1 cellular context compared by ENCODE assay signal in the genomic region with DNA sequence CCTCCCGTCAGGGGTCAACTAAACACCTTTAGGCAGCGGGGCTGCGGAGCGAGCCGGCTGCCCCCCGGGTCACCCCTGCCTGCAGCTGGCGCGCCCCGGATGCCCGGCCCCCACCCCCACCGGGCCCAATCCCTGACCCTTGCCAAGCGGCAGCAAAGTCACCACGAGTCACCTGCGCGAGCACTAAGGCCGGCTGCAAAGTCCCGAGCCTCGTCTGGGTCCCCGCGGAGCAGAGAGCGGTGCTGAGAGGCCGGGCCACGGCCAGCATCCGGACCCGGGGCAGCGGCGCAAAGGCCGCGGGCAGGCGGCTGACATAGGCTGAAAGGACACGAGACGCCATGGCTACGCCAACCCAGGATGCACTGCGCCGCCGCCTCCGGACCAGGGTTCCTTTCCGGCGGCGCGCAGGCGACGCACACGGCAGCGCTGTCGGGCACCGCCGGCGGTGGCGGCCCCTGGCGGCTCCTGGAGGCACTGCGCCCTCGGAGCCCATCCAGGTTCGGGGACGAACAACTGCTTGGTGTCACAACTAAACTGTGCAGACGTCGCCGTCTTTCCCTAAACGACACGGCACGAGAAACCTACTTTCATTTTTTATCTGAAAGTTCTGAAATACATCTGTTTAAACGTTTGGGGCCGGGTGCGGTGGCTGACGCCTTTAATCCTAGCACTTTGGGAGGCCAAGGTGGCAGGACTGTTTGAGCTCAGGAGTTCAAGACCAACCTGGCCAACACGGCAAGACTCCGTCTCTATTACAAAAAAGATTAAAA.
TF ChIP-seq lines count a peak whose summit lies in the region.

A gene (minus strand): TSS at position 366 of the 770 bp plus-strand sequence. CDS start 26 bp downstream, at position 340.

TF ChIP-seq in K562, 482 proteins besides CTCF, POLR2A, EP300 and RAD21 (continued from another document and continues in another):
- TF ChIP-seq CEBPG (CRISPR knock-in tag; IDR thresholded peaks at IDR 0.05) = peak; percentile 36; the same call in 1 of the 2 replicates
- no peak; a peak in 1 of 4 replicates for TF ChIP-seq CEBPG (tag; conservative IDR thresholded peaks at IDR 0.05 in 1 of 2, IDR thresholded peaks at IDR 0.05 in 1 of 2)
- 0 out of 2 replicates have a peak, but pooled peaks have one; percentile 7 for TF ChIP-seq CBFA2T3 (IDR thresholded peaks at IDR 0.05)
- peak; percentile 88 for TF ChIP-seq CCNT2 (IDR thresholded peaks at IDR 0.05; ENCODE audit: borderline replicate concordance, extremely low read depth, insufficient read length, low read depth, low read length)
- TF ChIP-seq SREBF2 (CRISPR knock-in tag; IDR thresholded peaks at IDR 0.05) = no peak
- TF ChIP-seq, protein P1, sequence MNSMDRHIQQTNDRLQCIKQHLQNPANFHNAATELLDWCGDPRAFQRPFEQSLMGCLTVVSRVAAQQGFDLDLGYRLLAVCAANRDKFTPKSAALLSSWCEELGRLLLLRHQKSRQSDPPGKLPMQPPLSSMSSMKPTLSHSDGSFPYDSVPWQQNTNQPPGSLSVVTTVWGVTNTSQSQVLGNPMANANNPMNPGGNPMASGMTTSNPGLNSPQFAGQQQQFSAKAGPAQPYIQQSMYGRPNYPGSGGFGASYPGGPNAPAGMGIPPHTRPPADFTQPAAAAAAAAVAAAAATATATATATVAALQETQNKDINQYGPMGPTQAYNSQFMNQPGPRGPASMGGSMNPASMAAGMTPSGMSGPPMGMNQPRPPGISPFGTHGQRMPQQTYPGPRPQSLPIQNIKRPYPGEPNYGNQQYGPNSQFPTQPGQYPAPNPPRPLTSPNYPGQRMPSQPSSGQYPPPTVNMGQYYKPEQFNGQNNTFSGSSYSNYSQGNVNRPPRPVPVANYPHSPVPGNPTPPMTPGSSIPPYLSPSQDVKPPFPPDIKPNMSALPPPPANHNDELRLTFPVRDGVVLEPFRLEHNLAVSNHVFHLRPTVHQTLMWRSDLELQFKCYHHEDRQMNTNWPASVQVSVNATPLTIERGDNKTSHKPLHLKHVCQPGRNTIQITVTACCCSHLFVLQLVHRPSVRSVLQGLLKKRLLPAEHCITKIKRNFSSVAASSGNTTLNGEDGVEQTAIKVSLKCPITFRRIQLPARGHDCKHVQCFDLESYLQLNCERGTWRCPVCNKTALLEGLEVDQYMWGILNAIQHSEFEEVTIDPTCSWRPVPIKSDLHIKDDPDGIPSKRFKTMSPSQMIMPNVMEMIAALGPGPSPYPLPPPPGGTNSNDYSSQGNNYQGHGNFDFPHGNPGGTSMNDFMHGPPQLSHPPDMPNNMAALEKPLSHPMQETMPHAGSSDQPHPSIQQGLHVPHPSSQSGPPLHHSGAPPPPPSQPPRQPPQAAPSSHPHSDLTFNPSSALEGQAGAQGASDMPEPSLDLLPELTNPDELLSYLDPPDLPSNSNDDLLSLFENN (IDR thresholded peaks at IDR 0.05; ENCODE audit: low read depth in 2 of 2, low read length in 2 of 2) = no peak
- TF ChIP-seq ILF3 (IDR thresholded peaks at IDR 0.05; ENCODE audit: borderline replicate concordance) = no peak; the same call in 1 of the 2 replicates
- TF ChIP-seq, protein P2, sequence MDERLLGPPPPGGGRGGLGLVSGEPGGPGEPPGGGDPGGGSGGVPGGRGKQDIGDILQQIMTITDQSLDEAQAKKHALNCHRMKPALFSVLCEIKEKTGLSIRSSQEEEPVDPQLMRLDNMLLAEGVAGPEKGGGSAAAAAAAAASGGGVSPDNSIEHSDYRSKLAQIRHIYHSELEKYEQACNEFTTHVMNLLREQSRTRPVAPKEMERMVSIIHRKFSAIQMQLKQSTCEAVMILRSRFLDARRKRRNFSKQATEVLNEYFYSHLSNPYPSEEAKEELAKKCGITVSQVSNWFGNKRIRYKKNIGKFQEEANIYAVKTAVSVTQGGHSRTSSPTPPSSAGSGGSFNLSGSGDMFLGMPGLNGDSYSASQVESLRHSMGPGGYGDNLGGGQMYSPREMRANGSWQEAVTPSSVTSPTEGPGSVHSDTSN (CRISPR knock-in tag; IDR thresholded peaks at IDR 0.05; ENCODE audit: low read depth) = no peak
- TF ChIP-seq, protein P2 (tag; conservative IDR thresholded peaks at IDR 0.05; ENCODE audit: low read depth) = no peak
- no peak for TF ChIP-seq CBX2 (IDR thresholded peaks at IDR 0.05; ENCODE audit: insufficient read depth, low read length, poor library complexity, severe bottlenecking)
- TF ChIP-seq KLF10 (CRISPR knock-in tag; IDR thresholded peaks at IDR 0.05) = no peak
- TF ChIP-seq NR2F6 (CRISPR knock-in tag; IDR thresholded peaks at IDR 0.05) = no peak
- peak; percentile 53 to 63; a peak in 2 of 4 replicates for TF ChIP-seq MAZ (CRISPR knock-in tag; conservative IDR thresholded peaks at IDR 0.05 in 1 of 2, IDR thresholded peaks at IDR 0.05 in 1 of 2)
- TF ChIP-seq, protein P3, sequence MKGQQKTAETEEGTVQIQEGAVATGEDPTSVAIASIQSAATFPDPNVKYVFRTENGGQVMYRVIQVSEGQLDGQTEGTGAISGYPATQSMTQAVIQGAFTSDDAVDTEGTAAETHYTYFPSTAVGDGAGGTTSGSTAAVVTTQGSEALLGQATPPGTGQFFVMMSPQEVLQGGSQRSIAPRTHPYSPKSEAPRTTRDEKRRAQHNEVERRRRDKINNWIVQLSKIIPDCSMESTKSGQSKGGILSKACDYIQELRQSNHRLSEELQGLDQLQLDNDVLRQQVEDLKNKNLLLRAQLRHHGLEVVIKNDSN (CRISPR knock-in tag; IDR thresholded peaks at IDR 0.05) = peak; percentile 13; the same call in 1 of the 2 replicates
- no peak for TF ChIP-seq ZFP36 (IDR thresholded peaks at IDR 0.05; ENCODE audit: low read depth, low read length, partially characterized antibody)
- peak; percentile 64 for TF ChIP-seq ELF1 (tag; IDR thresholded peaks at IDR 0.05)
- TF ChIP-seq C11orf30 (IDR thresholded peaks at IDR 0.05; ENCODE audit: low read depth) = peak; percentile 96
- no peak for TF ChIP-seq ZNF212 (CRISPR knock-in tag; IDR thresholded peaks at IDR 0.05)
- peak; percentile 73; the same call in 1 of the 2 replicates for TF ChIP-seq NBN (IDR thresholded peaks at IDR 0.05; ENCODE audit: low read depth)
- peak; percentile 23; the same call in 1 of the 2 replicates for TF ChIP-seq TRIM28 (IDR thresholded peaks at IDR 0.05)
- TF ChIP-seq ZNF311 (CRISPR knock-in tag; IDR thresholded peaks at IDR 0.05) = no peak
- peak; percentile 90 for TF ChIP-seq EP400 (IDR thresholded peaks at IDR 0.05)
- peak; percentile 89 for TF ChIP-seq POLR2G (IDR thresholded peaks at IDR 0.05; ENCODE audit: low read depth, low read length)
- TF ChIP-seq, protein P4, sequence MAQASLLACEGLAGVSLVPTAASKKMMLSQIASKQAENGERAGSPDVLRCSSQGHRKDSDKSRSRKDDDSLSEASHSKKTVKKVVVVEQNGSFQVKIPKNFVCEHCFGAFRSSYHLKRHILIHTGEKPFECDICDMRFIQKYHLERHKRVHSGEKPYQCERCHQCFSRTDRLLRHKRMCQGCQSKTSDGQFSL (CRISPR knock-in tag; IDR thresholded peaks at IDR 0.05) = 0 out of 2 replicates have a peak, but pooled peaks have one; percentile 8
- TF ChIP-seq, protein P4 (tag; IDR thresholded peaks at IDR 0.05) = no peak
- peak; percentile 87 for TF ChIP-seq SUPT5H (IDR thresholded peaks at IDR 0.05)
- TF ChIP-seq MECOM (CRISPR knock-in tag; IDR thresholded peaks at IDR 0.05) = no peak
- TF ChIP-seq OTX1 (CRISPR knock-in tag; IDR thresholded peaks at IDR 0.05) = no peak
- TF ChIP-seq PHF20 (IDR thresholded peaks at IDR 0.05; ENCODE audit: partially characterized antibody) = peak; percentile 85
- TF ChIP-seq, protein P5, sequence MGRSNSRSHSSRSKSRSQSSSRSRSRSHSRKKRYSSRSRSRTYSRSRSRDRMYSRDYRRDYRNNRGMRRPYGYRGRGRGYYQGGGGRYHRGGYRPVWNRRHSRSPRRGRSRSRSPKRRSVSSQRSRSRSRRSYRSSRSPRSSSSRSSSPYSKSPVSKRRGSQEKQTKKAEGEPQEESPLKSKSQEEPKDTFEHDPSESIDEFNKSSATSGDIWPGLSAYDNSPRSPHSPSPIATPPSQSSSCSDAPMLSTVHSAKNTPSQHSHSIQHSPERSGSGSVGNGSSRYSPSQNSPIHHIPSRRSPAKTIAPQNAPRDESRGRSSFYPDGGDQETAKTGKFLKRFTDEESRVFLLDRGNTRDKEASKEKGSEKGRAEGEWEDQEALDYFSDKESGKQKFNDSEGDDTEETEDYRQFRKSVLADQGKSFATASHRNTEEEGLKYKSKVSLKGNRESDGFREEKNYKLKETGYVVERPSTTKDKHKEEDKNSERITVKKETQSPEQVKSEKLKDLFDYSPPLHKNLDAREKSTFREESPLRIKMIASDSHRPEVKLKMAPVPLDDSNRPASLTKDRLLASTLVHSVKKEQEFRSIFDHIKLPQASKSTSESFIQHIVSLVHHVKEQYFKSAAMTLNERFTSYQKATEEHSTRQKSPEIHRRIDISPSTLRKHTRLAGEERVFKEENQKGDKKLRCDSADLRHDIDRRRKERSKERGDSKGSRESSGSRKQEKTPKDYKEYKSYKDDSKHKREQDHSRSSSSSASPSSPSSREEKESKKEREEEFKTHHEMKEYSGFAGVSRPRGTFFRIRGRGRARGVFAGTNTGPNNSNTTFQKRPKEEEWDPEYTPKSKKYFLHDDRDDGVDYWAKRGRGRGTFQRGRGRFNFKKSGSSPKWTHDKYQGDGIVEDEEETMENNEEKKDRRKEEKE (IDR thresholded peaks at IDR 0.05; ENCODE audit: borderline replicate concordance in 1 of 2, control insufficient read depth in 1 of 2, low read depth in 2 of 2, low read length in 1 of 2) = 0 out of 4 replicates have a peak, but pooled peaks of 1 of the 2 experiments have one; percentile 24
- TF ChIP-seq EGR1 (conservative IDR thresholded peaks at IDR 0.05) = peak; percentile 73
- peak; percentile 75; the same call in 1 of the 2 replicates for TF ChIP-seq ETV5 (CRISPR knock-in tag; IDR thresholded peaks at IDR 0.05; ENCODE audit: low read depth)
- TF ChIP-seq CBX3 (IDR thresholded peaks at IDR 0.05; ENCODE audit: borderline replicate concordance in 1 of 2, low read length in 2 of 2) = 0 out of 3 replicates have a peak, but pooled peaks of 1 of the 2 experiments have one; percentile 55
- peak; percentile 88 for TF ChIP-seq GABPA (tag; conservative IDR thresholded peaks at IDR 0.05; ENCODE audit: low read depth)
- peak; percentile 30; the same call in 1 of the 2 replicates for TF ChIP-seq NCOR1 (IDR thresholded peaks at IDR 0.05)
- TF ChIP-seq NONO (IDR thresholded peaks at IDR 0.05; ENCODE audit: low read depth in 2 of 2, low read length in 1 of 2) = peak in 1 of 2 experiments; percentile 76; a peak in 1 of 4 replicates
- no peak for TF ChIP-seq BMI1 (IDR thresholded peaks at IDR 0.05; ENCODE audit: low read length)
- TF ChIP-seq, protein P6, sequence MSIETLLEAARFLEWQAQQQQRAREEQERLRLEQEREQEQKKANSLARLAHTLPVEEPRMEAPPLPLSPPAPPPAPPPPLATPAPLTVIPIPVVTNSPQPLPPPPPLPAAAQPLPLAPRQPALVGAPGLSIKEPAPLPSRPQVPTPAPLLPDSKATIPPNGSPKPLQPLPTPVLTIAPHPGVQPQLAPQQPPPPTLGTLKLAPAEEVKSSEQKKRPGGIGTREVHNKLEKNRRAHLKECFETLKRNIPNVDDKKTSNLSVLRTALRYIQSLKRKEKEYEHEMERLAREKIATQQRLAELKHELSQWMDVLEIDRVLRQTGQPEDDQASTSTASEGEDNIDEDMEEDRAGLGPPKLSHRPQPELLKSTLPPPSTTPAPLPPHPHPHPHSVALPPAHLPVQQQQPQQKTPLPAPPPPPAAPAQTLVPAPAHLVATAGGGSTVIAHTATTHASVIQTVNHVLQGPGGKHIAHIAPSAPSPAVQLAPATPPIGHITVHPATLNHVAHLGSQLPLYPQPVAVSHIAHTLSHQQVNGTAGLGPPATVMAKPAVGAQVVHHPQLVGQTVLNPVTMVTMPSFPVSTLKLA (conservative IDR thresholded peaks at IDR 0.05) = peak; percentile 78 to 90
- TF ChIP-seq POLR2AphosphoS5 (IDR thresholded peaks at IDR 0.05; ENCODE audit: control insufficient read depth, insufficient read depth, low read depth, low read length) = peak; percentile 57
- TF ChIP-seq, protein P7, sequence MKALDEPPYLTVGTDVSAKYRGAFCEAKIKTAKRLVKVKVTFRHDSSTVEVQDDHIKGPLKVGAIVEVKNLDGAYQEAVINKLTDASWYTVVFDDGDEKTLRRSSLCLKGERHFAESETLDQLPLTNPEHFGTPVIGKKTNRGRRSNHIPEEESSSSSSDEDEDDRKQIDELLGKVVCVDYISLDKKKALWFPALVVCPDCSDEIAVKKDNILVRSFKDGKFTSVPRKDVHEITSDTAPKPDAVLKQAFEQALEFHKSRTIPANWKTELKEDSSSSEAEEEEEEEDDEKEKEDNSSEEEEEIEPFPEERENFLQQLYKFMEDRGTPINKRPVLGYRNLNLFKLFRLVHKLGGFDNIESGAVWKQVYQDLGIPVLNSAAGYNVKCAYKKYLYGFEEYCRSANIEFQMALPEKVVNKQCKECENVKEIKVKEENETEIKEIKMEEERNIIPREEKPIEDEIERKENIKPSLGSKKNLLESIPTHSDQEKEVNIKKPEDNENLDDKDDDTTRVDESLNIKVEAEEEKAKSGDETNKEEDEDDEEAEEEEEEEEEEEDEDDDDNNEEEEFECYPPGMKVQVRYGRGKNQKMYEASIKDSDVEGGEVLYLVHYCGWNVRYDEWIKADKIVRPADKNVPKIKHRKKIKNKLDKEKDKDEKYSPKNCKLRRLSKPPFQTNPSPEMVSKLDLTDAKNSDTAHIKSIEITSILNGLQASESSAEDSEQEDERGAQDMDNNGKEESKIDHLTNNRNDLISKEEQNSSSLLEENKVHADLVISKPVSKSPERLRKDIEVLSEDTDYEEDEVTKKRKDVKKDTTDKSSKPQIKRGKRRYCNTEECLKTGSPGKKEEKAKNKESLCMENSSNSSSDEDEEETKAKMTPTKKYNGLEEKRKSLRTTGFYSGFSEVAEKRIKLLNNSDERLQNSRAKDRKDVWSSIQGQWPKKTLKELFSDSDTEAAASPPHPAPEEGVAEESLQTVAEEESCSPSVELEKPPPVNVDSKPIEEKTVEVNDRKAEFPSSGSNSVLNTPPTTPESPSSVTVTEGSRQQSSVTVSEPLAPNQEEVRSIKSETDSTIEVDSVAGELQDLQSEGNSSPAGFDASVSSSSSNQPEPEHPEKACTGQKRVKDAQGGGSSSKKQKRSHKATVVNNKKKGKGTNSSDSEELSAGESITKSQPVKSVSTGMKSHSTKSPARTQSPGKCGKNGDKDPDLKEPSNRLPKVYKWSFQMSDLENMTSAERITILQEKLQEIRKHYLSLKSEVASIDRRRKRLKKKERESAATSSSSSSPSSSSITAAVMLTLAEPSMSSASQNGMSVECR (CRISPR knock-in tag; IDR thresholded peaks at IDR 0.05) = peak; percentile 65; the same call in 1 of the 2 replicates
- no peak for TF ChIP-seq CC2D1A (IDR thresholded peaks at IDR 0.05)
- peak; percentile 72; the same call in 1 of the 2 replicates for TF ChIP-seq ZNF766 (CRISPR knock-in tag; conservative IDR thresholded peaks at IDR 0.05)
- TF ChIP-seq NR2C2 (CRISPR knock-in tag; IDR thresholded peaks at IDR 0.05) = no peak
- TF ChIP-seq NR2C2 (tag; IDR thresholded peaks at IDR 0.05) = peak; percentile 88
- peak; percentile 22; the same call in 1 of the 2 replicates for TF ChIP-seq RNF2 (IDR thresholded peaks at IDR 0.05)
- TF ChIP-seq NFIX (CRISPR knock-in tag; IDR thresholded peaks at IDR 0.05; ENCODE audit: low read depth) = no peak
